In the genomic region with DNA sequence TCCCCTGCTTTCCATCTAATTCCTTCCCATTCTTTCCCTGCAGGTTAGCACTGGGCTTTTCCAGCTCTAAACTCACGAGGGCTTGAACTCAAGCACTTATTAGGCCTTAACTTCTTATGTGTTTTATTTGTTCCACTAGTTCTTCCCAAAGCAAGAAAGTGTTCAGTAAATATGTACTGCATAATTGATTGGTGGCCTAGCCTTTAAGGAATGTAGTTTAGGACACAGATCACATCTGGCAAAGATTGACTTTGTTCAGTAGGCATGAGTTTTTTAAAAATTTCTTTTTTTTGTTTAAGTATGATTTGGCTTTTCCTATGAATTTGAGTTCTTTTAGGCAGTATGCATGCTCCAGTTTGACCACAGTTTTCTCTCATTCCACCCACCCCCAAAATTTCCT, we compare ENCODE assay signal across 28 cellular contexts.
"Had no signal": no experiment of that assay in that cellular context is flagged by ENCODE, and none has a peak within 500 bp of the region (broad histone marks: within the 10 kb centered on the region; RNA-seq: fewer than 3 reads in every experiment).

No MANE protein-coding gene starts in this region.

- ATAC-seq: stimulated activated effector memory CD8-positive, alpha-beta T cell treated with anti-CD3 and anti-CD28 coated beads, Interleukin-12 subunit alpha, Interleukin-12 subunit beta, amount 100 ng/mL, for 72 hours; stimulated activated memory B cell treated with anti-CD40 and anti-IgM and Interleukin-4, amounts not matched to agents 10 μg/mL and 1 μg/mL and 100 μg/mL, for 72 hours; stimulated activated naive B cell treated with anti-CD40 and anti-IgM and Interleukin-4, amounts not matched to agents 10 μg/mL and 1 μg/mL and 100 μg/mL, for 72 hours; stimulated activated naive CD8-positive, alpha-beta T cell treated with anti-CD3 and anti-CD28 coated beads, Interleukin-15, amount 100 ng/mL, for 72 hours; stimulated activated naive CD8-positive, alpha-beta T cell treated with anti-CD3 and anti-CD28 coated beads, Interleukin-15, Interleukin-2, amounts not matched to agents 100 U/mL and 50 U/mL, for 24 hours; upper lobe of right lung had no signal

- H3K27me3 ChIP-seq: stomach, suprapubic skin, testis, thyroid gland, tibial artery, tibial nerve, transverse colon, upper lobe of left lung, upper lobe of right lung, uterus, vagina had no signal

- H3K4me1 ChIP-seq: stomach, suprapubic skin, testis, thyroid gland, tibial artery, tibial nerve, transverse colon, upper lobe of left lung, upper lobe of right lung, uterus, vagina had no signal

- H3K4me1 Mint-ChIP-seq: stimulated activated effector memory CD8-positive, alpha-beta T cell treated with anti-CD3 and anti-CD28 coated beads, Interleukin-12 subunit alpha, Interleukin-12 subunit beta, amount 100 ng/mL, for 72 hours; stimulated activated memory B cell treated with anti-CD40 and anti-IgM and Interleukin-4, amounts not matched to agents 10 μg/mL and 1 μg/mL and 100 μg/mL, for 72 hours; stimulated activated naive B cell treated with anti-CD40 and anti-IgM and Interleukin-4, amounts not matched to agents 10 μg/mL and 1 μg/mL and 100 μg/mL, for 72 hours; stimulated activated naive CD8-positive, alpha-beta T cell treated with anti-CD3 and anti-CD28 coated beads, Interleukin-15, amount 100 ng/mL, for 72 hours had no signal

- H3K4me3 Mint-ChIP-seq: stimulated activated effector memory CD8-positive, alpha-beta T cell treated with anti-CD3 and anti-CD28 coated beads, Interleukin-12 subunit alpha, Interleukin-12 subunit beta, amount 100 ng/mL, for 72 hours; stimulated activated memory B cell treated with anti-CD40 and anti-IgM and Interleukin-4, amounts not matched to agents 10 μg/mL and 1 μg/mL and 100 μg/mL, for 72 hours; stimulated activated naive B cell treated with anti-CD40 and anti-IgM and Interleukin-4, amounts not matched to agents 10 μg/mL and 1 μg/mL and 100 μg/mL, for 72 hours; stimulated activated naive CD8-positive, alpha-beta T cell treated with anti-CD3 and anti-CD28 coated beads, Interleukin-15, amount 100 ng/mL, for 72 hours; stimulated activated naive CD8-positive, alpha-beta T cell treated with anti-CD3 and anti-CD28 coated beads, Interleukin-15, Interleukin-2, amounts not matched to agents 100 ng/mL and 50 ng/mL, for 24 hours; type B pancreatic cell had no signal

- H3K27ac Mint-ChIP-seq: stimulated activated effector memory CD8-positive, alpha-beta T cell treated with anti-CD3 and anti-CD28 coated beads, Interleukin-12 subunit alpha, Interleukin-12 subunit beta, amount 100 ng/mL, for 72 hours; stimulated activated memory B cell treated with anti-CD40 and anti-IgM and Interleukin-4, amounts not matched to agents 10 μg/mL and 1 μg/mL and 100 μg/mL, for 72 hours; stimulated activated naive B cell treated with anti-CD40 and anti-IgM and Interleukin-4, amounts not matched to agents 10 μg/mL and 1 μg/mL and 100 μg/mL, for 72 hours; stimulated activated naive CD8-positive, alpha-beta T cell treated with anti-CD3 and anti-CD28 coated beads, Interleukin-15, amount 100 ng/mL, for 72 hours; stimulated activated naive CD8-positive, alpha-beta T cell treated with anti-CD3 and anti-CD28 coated beads, Interleukin-15, Interleukin-2, amounts not matched to agents 100 ng/mL and 50 ng/mL, for 24 hours; type B pancreatic cell had no signal

- H3K27ac ChIP-seq: stomach, suprapubic skin, testis, thoracic aorta, thyroid gland, tibial artery, tibial nerve, transverse colon, upper lobe of left lung, upper lobe of right lung, uterus, vagina had no signal

- H3K4me3 ChIP-seq: stomach, suprapubic skin, testis, thoracic aorta, thyroid gland, tibial artery, tibial nerve, transverse colon, upper lobe of left lung, upper lobe of right lung, uterus, vagina had no signal

- H3K9me3 ChIP-seq: testis, thoracic aorta, thyroid gland, tibial artery, transverse colon, upper lobe of left lung, uterus, vagina had no signal

- H3K27me3 Mint-ChIP-seq: stimulated activated memory B cell treated with anti-CD40 and anti-IgM and Interleukin-4, amounts not matched to agents 10 μg/mL and 1 μg/mL and 100 μg/mL, for 72 hours; stimulated activated naive B cell treated with anti-CD40 and anti-IgM and Interleukin-4, amounts not matched to agents 10 μg/mL and 1 μg/mL and 100 μg/mL, for 72 hours; stimulated activated naive CD8-positive, alpha-beta T cell treated with anti-CD3 and anti-CD28 coated beads, Interleukin-15, amount 100 ng/mL, for 72 hours; stimulated activated naive CD8-positive, alpha-beta T cell treated with anti-CD3 and anti-CD28 coated beads, Interleukin-15, Interleukin-2, amounts not matched to agents 100 ng/mL and 50 ng/mL, for 24 hours; type B pancreatic cell had no signal

- DNase-seq: stimulated activated CD4-positive, alpha-beta T cell treated with anti-CD3 and anti-CD28 coated beads, Interleukin-2, amount 100 ng/mL, for 48 hours; stimulated activated CD4-positive, alpha-beta T cell treated with anti-CD3 and anti-CD28 coated beads, Interleukin-4, amount 100 ng/mL, for 1 hour; stimulated activated CD4-positive, alpha-beta T cell treated with anti-CD3 and anti-CD28 coated beads, Interleukin-4, amount 100 ng/mL, for 24 hours; stimulated activated CD4-positive, alpha-beta T cell treated with anti-CD3 and anti-CD28 coated beads, Interleukin-4, amount 100 ng/mL, for 4 hours; stimulated activated CD8-positive, alpha-beta memory T cell treated with anti-CD3 and anti-CD28 coated beads, Interleukin-4, amount 100 ng/mL, for 48 hours; stimulated activated naive B cell treated with anti-CD40 and anti-IgM and Interleukin-4, amounts not matched to agents 10 μg/mL and 1 μg/mL and 100 μg/mL, for 72 hours; stimulated activated naive CD4-positive, alpha-beta T cell; stimulated activated naive CD4-positive, alpha-beta T cell treated with Interleukin-2 at 50 U/mL for 16 hours; stimulated activated naive CD8-positive, alpha-beta T cell treated with anti-CD3 and anti-CD28 coated beads, Interleukin-15, amount 100 ng/mL, for 72 hours; stimulated activated naive CD8-positive, alpha-beta T cell treated with anti-CD3 and anti-CD28 coated beads, Interleukin-15, Interleukin-2, amounts not matched to agents 100 U/mL and 50 U/mL, for 24 hours; stomach; substantia nigra; testis; thyroid gland; tibial artery; transverse colon; trophoblast cell; upper lobe of left lung; upper lobe of right lung; uterus had no signal

- H3K36me3 Mint-ChIP-seq: stimulated activated effector memory CD8-positive, alpha-beta T cell treated with anti-CD3 and anti-CD28 coated beads, Interleukin-12 subunit alpha, Interleukin-12 subunit beta, amount 100 ng/mL, for 72 hours; stimulated activated memory B cell treated with anti-CD40 and anti-IgM and Interleukin-4, amounts not matched to agents 10 μg/mL and 1 μg/mL and 100 μg/mL, for 72 hours; stimulated activated naive B cell treated with anti-CD40 and anti-IgM and Interleukin-4, amounts not matched to agents 10 μg/mL and 1 μg/mL and 100 μg/mL, for 72 hours had no signal

- H3K9me3 Mint-ChIP-seq: stimulated activated effector memory CD8-positive, alpha-beta T cell treated with anti-CD3 and anti-CD28 coated beads, Interleukin-12 subunit alpha, Interleukin-12 subunit beta, amount 100 ng/mL, for 72 hours had no signal

- H3K36me3 ChIP-seq: stomach, suprapubic skin, thoracic aorta, thyroid gland, tibial artery, tibial nerve, transverse colon, upper lobe of left lung, upper lobe of right lung, uterus, vagina had no signal
